Comparison of ENCODE assay signal across 9 cellular contexts in genomic region chr1:64163972-64164371, GRCh38. TPM values are rescaled to one million over a fixed set of nuclear protein-coding genes. Genes with fewer than 3 reads are reported as not detected.
DNase-seq lines count a peak whose midpoint lies in the region; ATAC-seq and TF ChIP-seq lines count a peak whose summit lies in the region.
"Had no signal": no experiment of that assay in that cellular context is flagged by ENCODE, and none has a peak within 500 bp of the region (broad histone marks: within the 10 kb centered on the region; RNA-seq: fewer than 3 reads in every experiment).

No MANE protein-coding gene starts in this region.

- intact Hi-C loops in left lung (cut with DNase I) (no loop called here), testis (cut with DNase I; ENCODE audit: low total_unique reads) (no loop called here)

- no peaks in the 10 kb centered on the region for H3K4me1 Mint-ChIP-seq in activated CD8-positive, alpha-beta memory T cell treated with anti-CD3 and anti-CD28 coated beads, Interleukin-2, amount 10 ng/mL, durations not matched to agents 7 days and 5 days

- 63 to 77% methylated on average over 1 of the region's 1 CpG for WGBS in testis, 2 donors

- H3K9me3 Mint-ChIP-seq in activated CD8-positive, alpha-beta memory T cell treated with anti-CD3 and anti-CD28 coated beads, Interleukin-2, amount 10 ng/mL, durations not matched to agents 7 days and 5 days (ENCODE audit: low read depth): peaks cover 3% of the 10 kb centered on the region

- peaks cover 0 to 19% of the 10 kb centered on the region in 2 donors for H3K4me1 ChIP-seq in left lung
- no peaks in the 10 kb centered on the region for H3K4me1 ChIP-seq in testis

- CTCF ChIA-PET in activated CD8-positive, alpha-beta memory T cell treated with anti-CD3 and anti-CD28 coated beads, Interleukin-2, amount 10 ng/mL, durations not matched to agents 7 days and 5 days (lab: Charles Lee): no interaction called here

- H3K27ac ChIP-seq in left lung (peak overlapping the region in 1 of 2 donors; percentile 31), testis (no peak overlapping the region)

- H3K4me3 ChIP-seq in left lung (no peak overlapping the region), testis (no peak overlapping the region)

- ATAC-seq in left lung: peak; percentile 56
- ATAC-seq in HG02870 (IDR thresholded peaks at IDR 0.05; ENCODE audit: unreplicated experiment): no peak
- no peak for ATAC-seq in activated CD8-positive, alpha-beta memory T cell treated with anti-CD3 and anti-CD28 coated beads, Interleukin-2, amount 10 ng/mL, durations not matched to agents 7 days and 5 days

- DNase-seq in AG09319 (ENCODE audit: extremely low read depth, low read depth) (no peak), LHCN-M2 (ENCODE audit: low read depth) (peak; percentile 47), cerebellar cortex (ENCODE audit: low spot score) (peak; percentile 22), left lung (no peak), testis (no peak)
- DNase-seq in activated CD8-positive, alpha-beta memory T cell treated with anti-CD3 and anti-CD28 coated beads for 24 hours: no peak
- DNase-seq in activated CD8-positive, alpha-beta memory T cell treated with anti-CD3 and anti-CD28 coated beads, Interleukin-2, amount 10 ng/mL, durations not matched to agents 7 days and 5 days: no peak
- DNase-seq: effector CD4-positive, alpha-beta T cell had no signal

- H3K36me3 ChIP-seq in left lung (no peaks in the 10 kb centered on the region), testis (ENCODE audit: low read depth, missing control alignments) (no peaks in the 10 kb centered on the region)

- H3K36me3 Mint-ChIP-seq in activated CD8-positive, alpha-beta memory T cell treated with anti-CD3 and anti-CD28 coated beads, Interleukin-2, amount 10 ng/mL, durations not matched to agents 7 days and 5 days: no peaks in the 10 kb centered on the region

- H3K27me3 Mint-ChIP-seq in activated CD8-positive, alpha-beta memory T cell treated with anti-CD3 and anti-CD28 coated beads, Interleukin-2, amount 10 ng/mL, durations not matched to agents 7 days and 5 days: peaks cover 15% of the 10 kb centered on the region

- no peak for TF ChIP-seq POLR2A in testis (IDR thresholded peaks at IDR 0.05)

- H3K27me3 ChIP-seq in left lung: no peaks in the 10 kb centered on the region
- H3K27me3 ChIP-seq in testis: no peaks in the 10 kb centered on the region

- H3K4me3 Mint-ChIP-seq in activated CD8-positive, alpha-beta memory T cell treated with anti-CD3 and anti-CD28 coated beads, Interleukin-2, amount 10 ng/mL, durations not matched to agents 7 days and 5 days: no peak overlapping the region

- peak; percentile 63 for TF ChIP-seq CTCF in AG09319 (IDR thresholded peaks at IDR 0.05; ENCODE audit: low read depth, low read length)
- no peak for TF ChIP-seq CTCF in left lung (IDR thresholded peaks at IDR 0.05)
- no peak for TF ChIP-seq CTCF in testis (IDR thresholded peaks at IDR 0.05)

- H3K27ac Mint-ChIP-seq in activated CD8-positive, alpha-beta memory T cell treated with anti-CD3 and anti-CD28 coated beads, Interleukin-2, amount 10 ng/mL, durations not matched to agents 7 days and 5 days: no peak overlapping the region

- no peaks in the 10 kb centered on the region for H3K9me3 ChIP-seq in left lung
- H3K9me3 ChIP-seq in testis: no peaks in the 10 kb centered on the region

RNA-seq across cellular contexts. Expression of gene UBE2U, which starts 39.5 kb away (rescaled TPM):
- total RNA-seq in LHCN-M2 (2014; rRNA removed) (not detected in 2 replicates), left lung (not detected), testis (10 to 100 TPM; 16.9 to 31.6 TPM)
- not detected for polyA plus RNA-seq in LHCN-M2 (2012)
- polyA plus RNA-seq in testis (ENCODE audit: insufficient read depth, low read depth, low replicate concordance): 72.2 TPM
- not detected for total RNA-seq in activated CD8-positive, alpha-beta memory T cell treated with anti-CD3 and anti-CD28 coated beads, Interleukin-2, amount 10 ng/mL, durations not matched to agents 7 days and 5 days

Comparison
In these comparisons a context has a peak if more than half of its experiments do, and no peak if none do; other contexts are left out.
1. DNase-seq: peak in LHCN-M2 (single experiment) and cerebellar cortex (single experiment); none in AG09319 (single experiment), left lung (0 of 2), activated CD8-positive, alpha-beta memory T cell treated with anti-CD3 and anti-CD28 coated beads for 24 hours (single experiment), testis (single experiment) and activated CD8-positive, alpha-beta memory T cell treated with anti-CD3 and anti-CD28 coated beads, Interleukin-2, amount 10 ng/mL, durations not matched to agents 7 days and 5 days (single experiment).
2. RNA of gene UBE2U, which starts 39.5 kb away (total RNA-seq): 16.9 to 31.6 TPM in testis; not detected in left lung, not detected in LHCN-M2 and not detected in activated CD8-positive, alpha-beta memory T cell treated with anti-CD3 and anti-CD28 coated beads, Interleukin-2, amount 10 ng/mL, durations not matched to agents 7 days and 5 days; every median in the first group is over 10 times any median in the second.